In the genomic region with DNA sequence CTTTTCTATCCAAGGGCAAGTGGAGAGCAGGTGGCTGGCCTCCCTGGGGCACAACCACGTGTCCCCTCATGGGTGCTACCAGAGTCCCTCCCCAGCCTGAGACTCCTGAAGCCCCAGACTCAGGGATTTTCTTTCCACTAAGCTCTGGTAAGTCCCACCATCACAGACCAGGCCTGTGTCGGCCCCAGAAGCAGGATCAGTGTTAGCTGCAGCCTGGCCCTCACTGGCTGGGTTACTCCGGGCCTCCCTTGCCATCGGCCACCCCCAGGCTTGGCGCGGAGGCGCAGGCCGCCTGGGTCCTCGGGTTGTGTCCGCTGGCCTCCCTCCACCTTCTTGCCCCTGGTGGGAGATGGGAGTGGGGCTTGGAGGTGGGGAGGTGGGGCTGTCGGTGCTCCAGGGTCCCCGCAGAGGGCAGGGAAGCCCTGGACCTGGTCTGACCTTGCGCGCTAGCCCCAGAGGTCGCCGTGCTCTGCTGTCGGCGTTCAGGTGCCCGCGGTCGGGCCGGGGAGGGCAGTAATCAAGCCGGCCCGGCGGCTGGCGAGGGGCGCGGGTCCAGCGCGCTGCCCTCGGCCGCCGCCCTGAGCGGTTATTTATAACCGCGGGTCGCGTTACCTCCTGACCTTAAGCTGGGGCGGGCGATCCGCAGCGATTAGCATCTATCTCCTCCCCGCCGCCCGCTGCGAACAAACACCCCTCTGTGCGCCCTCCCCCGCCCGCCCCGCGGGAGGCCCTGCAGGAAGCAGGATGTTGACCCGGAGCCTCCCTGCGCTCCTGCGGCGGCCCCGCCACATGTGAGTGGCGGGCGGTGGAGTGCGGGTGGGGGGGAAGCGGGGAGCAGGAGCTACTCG, we compare ENCODE assay signal across 8 cellular contexts.
DNase-seq lines count a peak whose midpoint lies in the region; ATAC-seq and TF ChIP-seq lines count a peak whose summit lies in the region.

No MANE protein-coding gene starts in this region.

- H3K79me2 ChIP-seq in parathyroid adenoma = no peaks in the 10 kb centered on the region

- peaks cover 54% of the 10 kb centered on the region for H3K4me1 ChIP-seq in cardiac muscle cell (ENCODE audit: low read depth)
- H3K4me1 ChIP-seq in parathyroid adenoma = peaks cover 57% of the 10 kb centered on the region
- H3K4me1 ChIP-seq in tibial artery = peaks cover 0 to 38% (median 29%) of the 10 kb centered on the region in 4 donors

- DNase-seq in COLO668 (lab: John Stamatoyannopoulos, UW; ENCODE audit: unreplicated experiment) = peak; percentile 95
- peak in 1 of 2 experiments; percentile 80 for DNase-seq in HL-60 (ENCODE audit: low read depth in 1 of 2, low spot score in 1 of 2)
- DNase-seq in SHP77 (lab: John Stamatoyannopoulos, UW) = peak; percentile 89 to 94
- peak; percentile 51 for DNase-seq in activated gamma-delta T cell treated with anti-CD3 and anti-CD28 coated beads, Interleukin-2, amount 50 U/mL, for 16 hours (ENCODE audit: low read depth)
- DNase-seq in cardiac muscle cell (ENCODE audit: low read depth in 1 of 2, low spot score in 1 of 2) = peak; percentile 49 to 91
- peak; percentile 72 to 89 for DNase-seq in tibial artery

- peak overlapping the region; percentile 97 for H3K9ac ChIP-seq in parathyroid adenoma

- intact Hi-C loops in tibial artery (cut with DNase I; ENCODE audit: low total_unique reads) = no loop called here

- no peak for ATAC-seq in GM19452 (IDR thresholded peaks at IDR 0.05; ENCODE audit: unreplicated experiment)

- H2AFZ ChIP-seq in parathyroid adenoma = peak overlapping the region; percentile 28

- no peaks in the 10 kb centered on the region for H3K9me3 ChIP-seq in cardiac muscle cell (ENCODE audit: low read depth)
- no peaks in the 10 kb centered on the region for H3K9me3 ChIP-seq in parathyroid adenoma (ENCODE audit: control insufficient read depth, low read length)
- H3K9me3 ChIP-seq in tibial artery = no peaks in the 10 kb centered on the region

- H3K4me2 ChIP-seq in parathyroid adenoma (ENCODE audit: low read length) = peak overlapping the region; percentile 97

- H3K36me3 ChIP-seq in cardiac muscle cell (no peaks in the 10 kb centered on the region), parathyroid adenoma (ENCODE audit: control insufficient read depth, insufficient read depth, low read length) (no peaks in the 10 kb centered on the region), tibial artery (no peaks in the 10 kb centered on the region)

- H3K27me3 ChIP-seq in HL-60 (ENCODE audit: insufficient read depth, poor library complexity, severe bottlenecking) (no peaks in the 10 kb centered on the region), cardiac muscle cell (no peaks in the 10 kb centered on the region), parathyroid adenoma (ENCODE audit: control insufficient read depth, insufficient read depth, low read length) (no peaks in the 10 kb centered on the region), tibial artery (no peaks in the 10 kb centered on the region)

- TF ChIP-seq CTCF in HL-60 (IDR thresholded peaks at IDR 0.05; ENCODE audit: insufficient read depth, low read length) (no peak), cardiac muscle cell (IDR thresholded peaks at IDR 0.05; ENCODE audit: low read depth, low read length) (no peak), parathyroid adenoma (IDR thresholded peaks at IDR 0.05) (peak; percentile 14), tibial artery (IDR thresholded peaks at IDR 0.05) (no peak)

- peak overlapping the region; percentile 33 for H3K4me3 ChIP-seq in HL-60 (replicated peaks; ENCODE audit: insufficient read depth, low read length)
- peak overlapping the region; percentile 15 for H3K4me3 ChIP-seq in cardiac muscle cell
- H3K4me3 ChIP-seq in parathyroid adenoma (ENCODE audit: low read depth, low read length) = peak overlapping the region; percentile 91
- H3K4me3 ChIP-seq in tibial artery = peak overlapping the region; percentile 44 to 59

- no peak overlapping the region; the same call in 1 of the 2 replicates for H3K27ac ChIP-seq in HL-60 (replicated peaks)
- H3K27ac ChIP-seq in cardiac muscle cell = peak overlapping the region; percentile 90
- peak overlapping the region; percentile 98 for H3K27ac ChIP-seq in parathyroid adenoma
- H3K27ac ChIP-seq in tibial artery = peak overlapping the region; percentile 85 to 96

Comparison
In these comparisons a context has a peak if more than half of its experiments do, and no peak if none do; other contexts are left out.
1. H3K4me3 ChIP-seq: peak in every context shown above with its lines; median percentile 91 in parathyroid adenoma; 52 in tibial artery; 33 in HL-60; 15 in cardiac muscle cell.